ENCODE assay signal across 8 cellular contexts in genomic region chr16:2905241-2905987, GRCh38. TPM values are rescaled to one million over a fixed set of nuclear protein-coding genes. Genes with fewer than 3 reads are reported as not detected.
DNase-seq lines count a peak whose midpoint lies in the region; ATAC-seq, FAIRE-seq and TF ChIP-seq lines count a peak whose summit lies in the region.

No MANE protein-coding gene starts in this region.

- H3K4me1 ChIP-seq in cardiac muscle cell (ENCODE audit: low read depth) (peaks cover 6% of the 10 kb centered on the region), pancreas (peaks cover 3 to 13% (median 3%) of the 10 kb centered on the region in 3 donors), tibial nerve (peaks cover 0 to 26% (median 5%) of the 10 kb centered on the region in 4 donors)

- intact Hi-C loops in pancreas (cut with DNase I), result no loop called here

- H3K27ac ChIP-seq in cardiac muscle cell, result peak overlapping the region; percentile 76
- H3K27ac ChIP-seq in pancreas, result peak overlapping the region; percentile 79 to 92 (median 88)
- peak overlapping the region; percentile 70 to 96 (median 90) for H3K27ac ChIP-seq in tibial nerve

- TF ChIP-seq CTCF in GM06990 (IDR thresholded peaks at IDR 0.05; ENCODE audit: insufficient read depth, low read length, poor library complexity, severe bottlenecking), result no peak
- TF ChIP-seq CTCF in cardiac muscle cell (IDR thresholded peaks at IDR 0.05; ENCODE audit: low read depth, low read length), result no peak
- no peak for TF ChIP-seq CTCF in pancreas (IDR thresholded peaks at IDR 0.05)
- TF ChIP-seq CTCF in tibial nerve (IDR thresholded peaks at IDR 0.05), result peak in 1 of 5 experiments; percentile 49

- peak; percentile 71 for ATAC-seq in HG02571 (IDR thresholded peaks at IDR 0.05; ENCODE audit: unreplicated experiment)
- peak; percentile 80 to 91 (median 84) for ATAC-seq in pancreas

- peak overlapping the region; percentile 86 for H3K4me3 ChIP-seq in GM06990 (replicated peaks; ENCODE audit: low read depth, low read length)
- H3K4me3 ChIP-seq in cardiac muscle cell, result peak overlapping the region; percentile 88
- H3K4me3 ChIP-seq in pancreas, result peak overlapping the region; percentile 49 to 79 (median 64)
- H3K4me3 ChIP-seq in tibial nerve, result peak overlapping the region; percentile 53 to 89 (median 67)

- TF ChIP-seq POLR2A in tibial nerve (IDR thresholded peaks at IDR 0.05), result peak; percentile 92 to 95

- WGBS in pancreas, 2 donors, result 0 to 1% methylated on average over 32 to 50 of the region's 51 CpGs
- 1 to 2% methylated on average over 32 to 49 of the region's 51 CpGs for WGBS in tibial nerve, 2 donors

- H3K36me3 ChIP-seq in GM06990 (ENCODE audit: control insufficient read depth, insufficient read depth, low read length) (no peaks in the 10 kb centered on the region), cardiac muscle cell (no peaks in the 10 kb centered on the region), pancreas (no peaks in the 10 kb centered on the region), tibial nerve (peaks cover 0 to 9% (median 0%) of the 10 kb centered on the region in 3 donors)

- peak in 1 of 2 donors; percentile 99 for TF ChIP-seq EP300 in tibial nerve (IDR thresholded peaks at IDR 0.05)

- peak; percentile 89 for FAIRE-seq in pancreas (lab: Jason Lieb, UNC)

- DNase-seq in GM06990 (ENCODE audit: extremely low read depth, insufficient read length), result peak; percentile 95
- DNase-seq in NCI-H1092 treated with DMSO at 0.1 percent for 48 hours (lab: John Stamatoyannopoulos, UW), result peak; percentile 99
- peak; percentile 98 for DNase-seq in SKM-1 treated with dmso at 0.1 percent for 144 hours (lab: John Stamatoyannopoulos, UW; ENCODE audit: unreplicated experiment)
- DNase-seq in activated naive CD8-positive, alpha-beta T cell treated with anti-CD3 and anti-CD28 coated beads, Interleukin-2, amount 50 U/mL, for 16 hours (ENCODE audit: low read depth, low spot score), result peak; percentile 82
- peak; percentile 100 for DNase-seq in cardiac muscle cell (ENCODE audit: low read depth in 1 of 2, low spot score in 1 of 2)
- DNase-seq in pancreas, result peak; percentile 96 to 100 (median 99)
- DNase-seq in tibial nerve (ENCODE audit: low spot score in 2 of 2), result peak; percentile 100

- H3K27me3 ChIP-seq in GM06990 (replicated peaks; ENCODE audit: control insufficient read depth, insufficient read depth, low read length) (no peaks in the 10 kb centered on the region), cardiac muscle cell (no peaks in the 10 kb centered on the region), pancreas (no peaks in the 10 kb centered on the region), tibial nerve (no peaks in the 10 kb centered on the region)

- H3K9me3 ChIP-seq in cardiac muscle cell (ENCODE audit: low read depth), result no peaks in the 10 kb centered on the region
- no peaks in the 10 kb centered on the region for H3K9me3 ChIP-seq in pancreas
- no peaks in the 10 kb centered on the region for H3K9me3 ChIP-seq in tibial nerve

RNA-seq across cellular contexts. Expression of gene FLYWCH1, which starts 6.3 kb away (rescaled TPM):
- total RNA-seq in cardiac muscle cell (33.2 and 58.7 TPM in 2 replicates), pancreas (10 to 100 TPM; 11.5 to 18.6 (median 14.9) TPM), tibial nerve (10 to 100 TPM; 65.1 to 74.9 (median 68.7) TPM)
- polyA plus RNA-seq in cardiac muscle cell (34.7 and 41.1 TPM in 2 replicates), pancreas (10 to 100 TPM; 31.5 to 40.4 TPM)

RNA-seq across cellular contexts. Expression of gene FLYWCH2, which starts 22.4 kb away (rescaled TPM):
- total RNA-seq in cardiac muscle cell, result 134 and 148 TPM in 2 replicates
- 59.2 and 66.1 TPM in 2 replicates for polyA plus RNA-seq in cardiac muscle cell
- 10 to 100 TPM in 1 of 6 donors, 1 to 10 TPM in 5; 5.8 to 10.1 (median 7.7) TPM for total RNA-seq in pancreas
- 10 to 100 TPM; 18.2 to 26.1 TPM for polyA plus RNA-seq in pancreas
- total RNA-seq in tibial nerve, result 10 to 100 TPM; 66.2 to 76.8 (median 72.8) TPM

RNA-seq across cellular contexts. Expression of gene PRSS22, which starts 47.4 kb away (rescaled TPM):
- total RNA-seq in cardiac muscle cell (not detected in 2 replicates), pancreas (10 to 100 TPM in 3 of 6 donors, 1 to 10 TPM in 3; 8.4 to 28.5 (median 13.1) TPM), tibial nerve (not detected)
- polyA plus RNA-seq in cardiac muscle cell (not detected in 2 replicates), pancreas (10 to 100 TPM; 48.7 to 59.5 TPM)

RNA-seq across cellular contexts. Expression of gene KREMEN2, which starts 58.7 kb away (rescaled TPM):
- total RNA-seq in cardiac muscle cell, result 2.6 and 3.9 TPM in 2 replicates
- polyA plus RNA-seq in cardiac muscle cell, result 1.3 and 2.5 TPM in 2 replicates
- total RNA-seq in pancreas, result under 1 TPM in 3 of 6 donors, not detected in 3; 0.09 to 0.32 (median 0.16) TPM
- under 1 TPM; 0.07 to 0.27 TPM for polyA plus RNA-seq in pancreas
- total RNA-seq in tibial nerve, result not detected

Comparison
In these comparisons a context has a peak if more than half of its experiments do, and no peak if none do; other contexts are left out.
1. Peak in every context shown above with its lines: DNase-seq, ATAC-seq, H3K4me3 ChIP-seq and H3K27ac ChIP-seq.
2. RNA of gene FLYWCH2, which starts 22.4 kb away (total RNA-seq): 134 to 148 TPM in cardiac muscle cell and 66.2 to 76.8 TPM in tibial nerve; 5.8 to 10.1 TPM in pancreas; every median in the first group is over 4 times any median in the second.